8 cellular contexts compared by ENCODE assay signal in the genomic region with DNA sequence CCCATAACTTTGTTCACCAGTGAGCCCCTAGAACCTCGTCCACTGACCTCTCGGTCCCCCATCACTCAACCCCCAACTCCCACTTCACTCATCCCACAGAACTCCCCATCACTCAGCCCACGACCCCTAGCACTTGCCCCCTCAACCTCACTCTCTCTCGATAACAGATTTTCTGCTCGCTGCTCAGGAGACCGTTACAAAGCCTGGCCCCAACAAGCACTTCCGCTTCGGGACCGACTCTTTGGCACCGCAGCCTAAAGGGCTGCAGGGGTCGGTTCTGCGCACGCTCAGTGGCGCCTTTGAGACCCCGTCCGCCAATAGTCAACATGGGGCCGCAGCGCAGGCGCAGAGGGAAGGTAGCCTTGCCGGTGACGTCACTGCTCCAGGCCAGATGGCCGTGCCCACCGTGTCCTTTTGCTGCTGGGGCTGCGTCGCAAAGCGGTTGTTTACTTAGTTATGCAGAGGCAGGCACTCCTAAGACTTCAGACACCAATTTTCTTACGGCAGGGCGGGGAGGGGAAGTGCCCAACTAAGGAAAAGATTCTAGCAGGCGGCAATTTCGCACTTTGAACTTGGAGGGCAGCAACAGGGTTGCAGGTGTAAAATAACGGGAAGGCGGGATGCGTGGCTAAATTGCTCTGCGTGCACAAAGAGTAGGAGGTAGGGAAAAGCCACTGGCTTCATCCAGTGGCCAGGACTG. TPM values are rescaled to one million over a fixed set of nuclear protein-coding genes. Genes with fewer than 3 reads are reported as not detected.
DNase-seq lines count a peak whose midpoint lies in the region; TF ChIP-seq lines count a peak whose summit lies in the region.

TSS of gene ZNF182 (minus strand) at position 232 of the 700 bp plus-strand sequence. CDS start 1,380 bp downstream, outside the sequence.

- TF ChIP-seq CTCF in HFF-Myc (IDR thresholded peaks at IDR 0.05; ENCODE audit: low read depth, low read length, missing control alignments) (no peak), NB4 (IDR thresholded peaks at IDR 0.05; ENCODE audit: low read depth, low read length) (no peak)

- TF ChIP-seq POLR2A in NB4 (IDR thresholded peaks at IDR 0.05; ENCODE audit: extremely low read depth, insufficient read length), result peak; percentile 85

- DNase-seq in GM04504 (ENCODE audit: low read depth) (peak; percentile 68), HFF-Myc (ENCODE audit: extremely low read depth, low read depth) (peak; percentile 52), NB4 (ENCODE audit: low read depth) (peak; percentile 94), SK-N-DZ (ENCODE audit: low spot score) (peak; percentile 90), germinal center (ENCODE audit: low spot score) (peak; percentile 93), nucleus accumbens (lab: John Stamatoyannopoulos, UW) (peak; percentile 16 to 91 (median 75)), superior temporal gyrus (ENCODE audit: extremely low spot score) (peak; percentile 89)
- peak; percentile 90 for DNase-seq in activated naive CD4-positive, alpha-beta T cell treated with anti-CD3 and anti-CD28 coated beads, Interleukin-2, amount 50 U/mL, for 16 hours

- H3K4me3 ChIP-seq in HFF-Myc (replicated peaks; ENCODE audit: low read depth, low read length) (peak within 1 kb of the TSS; percentile 66), NB4 (ENCODE audit: low read depth, low read length) (peak within 1 kb of the TSS; percentile 69)

RNA-seq across cellular contexts. Expression of gene ZNF182, which starts in this region (rescaled TPM):
- 5.7 and 5.9 TPM in 2 replicates for polyA plus RNA-seq in SK-N-DZ (2014; cell fraction: cytosol; rRNA removed)
- polyA plus RNA-seq in SK-N-DZ (2014; cell fraction: nucleus; rRNA removed), result 6.4 and 9.0 TPM in 2 replicates

Comparison
In these comparisons a context has a peak if more than half of its experiments do, and no peak if none do; other contexts are left out.
1. Peak in every context shown above with its lines: DNase-seq and H3K4me3 ChIP-seq.